ENCODE assay signal across 10 cellular contexts in genomic region chr1:17551755-17552234, GRCh38. TPM values are rescaled to one million over a fixed set of nuclear protein-coding genes. Genes with fewer than 3 reads are reported as not detected.
DNase-seq lines count a peak whose midpoint lies in the region; ATAC-seq and TF ChIP-seq lines count a peak whose summit lies in the region.
"Had no signal": no experiment of that assay in that cellular context is flagged by ENCODE, and none has a peak within 500 bp of the region (broad histone marks: within the 10 kb centered on the region; RNA-seq: fewer than 3 reads in every experiment).

No MANE protein-coding gene starts in this region.

- H3K4me3 ChIP-seq in RWPE2 (ENCODE audit: severe bottlenecking) (no peak overlapping the region), foreskin fibroblast (ENCODE audit: low read depth in 1 of 2, low read length in 2 of 2) (no peak overlapping the region)

- H3K36me3 ChIP-seq in RWPE2 (ENCODE audit: low read depth) = no peaks in the 10 kb centered on the region
- H3K36me3 ChIP-seq: brain microvascular endothelial cell had no signal

- H3K27ac ChIP-seq in RWPE2 (ENCODE audit: poor library complexity, severe bottlenecking) = peak overlapping the region; percentile 11
- H3K27ac ChIP-seq: brain microvascular endothelial cell had no signal

- no peaks in the 10 kb centered on the region for H3K9me3 ChIP-seq in RWPE2 (ENCODE audit: severe bottlenecking)

- peaks cover 25% of the 10 kb centered on the region for H3K4me1 ChIP-seq in RWPE2 (ENCODE audit: insufficient read depth, poor library complexity, severe bottlenecking)

- no peaks in the 10 kb centered on the region for H3K27me3 ChIP-seq in RWPE2 (ENCODE audit: insufficient read depth, poor library complexity, severe bottlenecking)
- H3K27me3 ChIP-seq: brain microvascular endothelial cell had no signal

- TF ChIP-seq CTCF in RWPE2 (IDR thresholded peaks at IDR 0.05; ENCODE audit: poor library complexity, severe bottlenecking) (no peak), foreskin fibroblast (IDR thresholded peaks at IDR 0.05; ENCODE audit: low read depth, low read length) (no peak)

- ATAC-seq in RWPE2 (ENCODE audit: low read depth) (no peak), HG02852 (IDR thresholded peaks at IDR 0.05; ENCODE audit: unreplicated experiment) (no peak)

- DNase-seq in GM03348 (ENCODE audit: low spot score) (peak; percentile 72), RWPE2 (ENCODE audit: low spot score) (no peak), foreskin fibroblast (peak; percentile 71 to 83), pulmonary artery endothelial cell (ENCODE audit: low read depth, low spot score) (peak; percentile 5), GDM1 (lab: John Stamatoyannopoulos, UW) (no peak), COLO829 (ENCODE audit: low spot score) (no peak), Kasumi-1 (lab: John Stamatoyannopoulos, UW) (no peak)
- DNase-seq: brain microvascular endothelial cell; stimulated activated CD4-positive, alpha-beta T cell treated with anti-CD3 and anti-CD28 coated beads, Interleukin-12 subunit alpha, Interleukin-12 subunit beta, amount 100 ng/mL, for 4 hours had no signal

RNA-seq across cellular contexts. Expression of gene ARHGEF10L, which starts 12.3 kb away (rescaled TPM):
- total RNA-seq in pulmonary artery endothelial cell = 0.95 and 4.2 TPM in 2 replicates

Comparison
In these comparisons a context has a peak if more than half of its experiments do, and no peak if none do; other contexts are left out.
1. DNase-seq: peak in GM03348 (single experiment), foreskin fibroblast (2 of 2) and pulmonary artery endothelial cell (single experiment); none in RWPE2 (single experiment), GDM1 (single experiment), COLO829 (single experiment) and Kasumi-1 (0 of 2).